8 cellular contexts compared by ENCODE assay signal in the genomic region with DNA sequence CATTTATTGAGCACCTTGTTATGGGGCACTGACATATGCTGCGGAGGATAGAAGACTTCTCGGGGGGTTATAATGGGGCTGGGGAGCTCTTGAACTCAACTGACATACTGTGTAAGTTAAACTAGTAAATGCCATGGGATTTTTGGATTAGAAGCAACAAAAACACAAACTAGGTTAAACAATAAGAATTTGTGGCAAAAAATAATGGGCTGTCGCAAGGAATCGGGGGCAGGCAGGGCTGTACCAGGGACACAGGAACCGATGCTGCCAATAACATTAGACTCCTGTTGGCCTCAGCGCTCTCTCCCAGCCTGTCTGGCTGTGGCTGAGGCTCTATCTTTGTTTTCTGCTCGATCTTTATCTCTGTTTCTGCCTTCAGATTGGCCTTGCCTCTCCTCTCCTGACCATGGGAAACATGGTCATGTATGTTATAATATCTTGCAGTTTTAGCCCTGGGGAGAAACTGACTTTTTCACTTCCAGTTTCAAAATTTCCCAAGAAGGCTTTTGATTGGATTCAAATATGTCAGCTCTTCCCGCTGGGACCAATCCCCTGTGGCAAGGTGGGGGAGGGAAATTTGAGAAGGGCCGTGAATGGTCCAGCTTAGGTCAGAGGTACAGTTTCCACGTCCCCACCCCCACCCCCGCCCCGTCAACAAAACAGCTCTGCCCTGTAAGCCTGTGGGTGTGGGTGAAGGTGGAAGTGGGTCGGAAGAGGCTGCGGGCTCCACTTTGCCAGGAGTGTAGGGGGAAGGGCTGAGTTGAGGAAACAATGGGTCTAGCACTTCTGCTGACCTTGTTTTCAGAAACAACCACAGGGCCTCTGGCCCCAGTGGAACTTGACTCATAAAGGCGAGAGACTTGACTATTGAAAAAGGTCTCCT.
DNase-seq lines count a peak whose midpoint lies in the region; ATAC-seq, FAIRE-seq and TF ChIP-seq lines count a peak whose summit lies in the region.

No MANE protein-coding gene starts in this region.

- peak; percentile 27 for ATAC-seq in GM23338

- H2AFZ ChIP-seq in GM23338 (peak overlapping the region; percentile 88), smooth muscle cell (ENCODE audit: low read depth) (peak overlapping the region; percentile 77)

- no peaks in the 10 kb centered on the region for H4K20me1 ChIP-seq in GM23338 (replicated peaks; ENCODE audit: insufficient read depth)
- no peaks in the 10 kb centered on the region for H4K20me1 ChIP-seq in smooth muscle cell (ENCODE audit: low read depth)

- H3F3A ChIP-seq in GM23338 (replicated peaks; ENCODE audit: low read depth), result peaks cover 9% of the 10 kb centered on the region; the same call in 1 of the 2 replicates
- H3F3A ChIP-seq in smooth muscle cell (ENCODE audit: low read depth), result peaks cover 25% of the 10 kb centered on the region

- no peaks in the 10 kb centered on the region for H3K27me3 ChIP-seq in GM23338 (ENCODE audit: insufficient read depth)
- no peaks in the 10 kb centered on the region for H3K27me3 ChIP-seq in smooth muscle cell (ENCODE audit: low read depth)

- peak; percentile 49 for FAIRE-seq in G401.6 (lab: Jason Lieb, UNC)

- H3K4me2 ChIP-seq in GM23338 (peak overlapping the region; percentile 86), smooth muscle cell (peak overlapping the region; percentile 83)

- H3K27me3 Mint-ChIP-seq in GM23338 (ENCODE audit: insufficient read depth, low read depth, poor library complexity), result peaks cover 26% of the 10 kb centered on the region

- H3K9me2 ChIP-seq in GM23338 (ENCODE audit: insufficient read depth), result no peaks in the 10 kb centered on the region

- no peak for TF ChIP-seq CTCF in GM23338 (conservative IDR thresholded peaks at IDR 0.05; ENCODE audit: low read depth in 2 of 2)
- TF ChIP-seq CTCF in smooth muscle cell (IDR thresholded peaks at IDR 0.05; ENCODE audit: borderline replicate concordance, insufficient read depth, poor library complexity, severe bottlenecking), result no peak

- H3K27ac ChIP-seq in GM23338 (ENCODE audit: low read depth), result peak overlapping the region; percentile 86
- H3K27ac ChIP-seq in KOPT-K1 (ENCODE audit: low read depth, low read length, poor library complexity, severe bottlenecking), result peak overlapping the region; percentile 98
- H3K27ac ChIP-seq in smooth muscle cell (ENCODE audit: low read depth), result peak overlapping the region; percentile 95

- no peaks in the 10 kb centered on the region for H3K36me3 Mint-ChIP-seq in GM23338 (ENCODE audit: low read depth)

- H3K4me1 Mint-ChIP-seq in GM23338, result peaks cover 45% of the 10 kb centered on the region

- peak overlapping the region; percentile 60 for H3K4me3 Mint-ChIP-seq in GM23338

- peak overlapping the region; percentile 78 for H3K27ac Mint-ChIP-seq in GM23338

- H3K9me3 Mint-ChIP-seq in GM23338, result no peaks in the 10 kb centered on the region

- H3K36me3 ChIP-seq in GM23338 (ENCODE audit: insufficient read depth) (no peaks in the 10 kb centered on the region), KOPT-K1 (ENCODE audit: insufficient read depth, low read length) (no peaks in the 10 kb centered on the region), smooth muscle cell (ENCODE audit: low read depth) (no peaks in the 10 kb centered on the region)

- no peaks in the 10 kb centered on the region for H3K9me3 ChIP-seq in KOPT-K1 (ENCODE audit: insufficient read depth, low read length, poor library complexity, severe bottlenecking)
- H3K9me3 ChIP-seq in smooth muscle cell (replicated peaks; ENCODE audit: low read depth), result no peaks in the 10 kb centered on the region

- H3K4me1 ChIP-seq in GM23338 (ENCODE audit: insufficient read depth) (peaks cover 25% of the 10 kb centered on the region), smooth muscle cell (ENCODE audit: low read depth) (peaks cover 48% of the 10 kb centered on the region)

- DNase-seq in GM23338 (ENCODE audit: low spot score) (peak; percentile 60), T-helper 22 cell (ENCODE audit: low read depth) (peak; percentile 38), brain pericyte (ENCODE audit: low read depth, low spot score) (peak; percentile 61), iPS-NIHi11 (ENCODE audit: low spot score) (peak; percentile 74), smooth muscle cell (lab: John Stamatoyannopoulos, UW; ENCODE audit: unreplicated experiment) (no peak), NCI-H2081 (lab: John Stamatoyannopoulos, UW) (no peak)

- H3K79me2 ChIP-seq in GM23338 (replicated peaks; ENCODE audit: insufficient read depth) (no peaks in the 10 kb centered on the region), smooth muscle cell (ENCODE audit: low read depth) (no peaks in the 10 kb centered on the region)

- H3K4me3 ChIP-seq in GM23338, result peak overlapping the region; percentile 64
- peak overlapping the region; percentile 12 for H3K4me3 ChIP-seq in smooth muscle cell

- 14% methylated on average over 15 of the region's 15 CpGs for WGBS in smooth muscle cell (ENCODE audit: low lambda C conversion rate)

- H3K9ac ChIP-seq in smooth muscle cell (ENCODE audit: low read depth), result peak overlapping the region; percentile 69

TF ChIP-seq in GM23338, 12 proteins besides CTCF, POLR2A, EP300 and RAD21:
- no peak for TF ChIP-seq POLR2AphosphoS5 (IDR thresholded peaks at IDR 0.05; ENCODE audit: low read depth)
- TF ChIP-seq, protein P1, sequence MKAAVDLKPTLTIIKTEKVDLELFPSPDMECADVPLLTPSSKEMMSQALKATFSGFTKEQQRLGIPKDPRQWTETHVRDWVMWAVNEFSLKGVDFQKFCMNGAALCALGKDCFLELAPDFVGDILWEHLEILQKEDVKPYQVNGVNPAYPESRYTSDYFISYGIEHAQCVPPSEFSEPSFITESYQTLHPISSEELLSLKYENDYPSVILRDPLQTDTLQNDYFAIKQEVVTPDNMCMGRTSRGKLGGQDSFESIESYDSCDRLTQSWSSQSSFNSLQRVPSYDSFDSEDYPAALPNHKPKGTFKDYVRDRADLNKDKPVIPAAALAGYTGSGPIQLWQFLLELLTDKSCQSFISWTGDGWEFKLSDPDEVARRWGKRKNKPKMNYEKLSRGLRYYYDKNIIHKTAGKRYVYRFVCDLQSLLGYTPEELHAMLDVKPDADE (IDR thresholded peaks at IDR 0.05), result no peak
- TF ChIP-seq, protein P2, sequence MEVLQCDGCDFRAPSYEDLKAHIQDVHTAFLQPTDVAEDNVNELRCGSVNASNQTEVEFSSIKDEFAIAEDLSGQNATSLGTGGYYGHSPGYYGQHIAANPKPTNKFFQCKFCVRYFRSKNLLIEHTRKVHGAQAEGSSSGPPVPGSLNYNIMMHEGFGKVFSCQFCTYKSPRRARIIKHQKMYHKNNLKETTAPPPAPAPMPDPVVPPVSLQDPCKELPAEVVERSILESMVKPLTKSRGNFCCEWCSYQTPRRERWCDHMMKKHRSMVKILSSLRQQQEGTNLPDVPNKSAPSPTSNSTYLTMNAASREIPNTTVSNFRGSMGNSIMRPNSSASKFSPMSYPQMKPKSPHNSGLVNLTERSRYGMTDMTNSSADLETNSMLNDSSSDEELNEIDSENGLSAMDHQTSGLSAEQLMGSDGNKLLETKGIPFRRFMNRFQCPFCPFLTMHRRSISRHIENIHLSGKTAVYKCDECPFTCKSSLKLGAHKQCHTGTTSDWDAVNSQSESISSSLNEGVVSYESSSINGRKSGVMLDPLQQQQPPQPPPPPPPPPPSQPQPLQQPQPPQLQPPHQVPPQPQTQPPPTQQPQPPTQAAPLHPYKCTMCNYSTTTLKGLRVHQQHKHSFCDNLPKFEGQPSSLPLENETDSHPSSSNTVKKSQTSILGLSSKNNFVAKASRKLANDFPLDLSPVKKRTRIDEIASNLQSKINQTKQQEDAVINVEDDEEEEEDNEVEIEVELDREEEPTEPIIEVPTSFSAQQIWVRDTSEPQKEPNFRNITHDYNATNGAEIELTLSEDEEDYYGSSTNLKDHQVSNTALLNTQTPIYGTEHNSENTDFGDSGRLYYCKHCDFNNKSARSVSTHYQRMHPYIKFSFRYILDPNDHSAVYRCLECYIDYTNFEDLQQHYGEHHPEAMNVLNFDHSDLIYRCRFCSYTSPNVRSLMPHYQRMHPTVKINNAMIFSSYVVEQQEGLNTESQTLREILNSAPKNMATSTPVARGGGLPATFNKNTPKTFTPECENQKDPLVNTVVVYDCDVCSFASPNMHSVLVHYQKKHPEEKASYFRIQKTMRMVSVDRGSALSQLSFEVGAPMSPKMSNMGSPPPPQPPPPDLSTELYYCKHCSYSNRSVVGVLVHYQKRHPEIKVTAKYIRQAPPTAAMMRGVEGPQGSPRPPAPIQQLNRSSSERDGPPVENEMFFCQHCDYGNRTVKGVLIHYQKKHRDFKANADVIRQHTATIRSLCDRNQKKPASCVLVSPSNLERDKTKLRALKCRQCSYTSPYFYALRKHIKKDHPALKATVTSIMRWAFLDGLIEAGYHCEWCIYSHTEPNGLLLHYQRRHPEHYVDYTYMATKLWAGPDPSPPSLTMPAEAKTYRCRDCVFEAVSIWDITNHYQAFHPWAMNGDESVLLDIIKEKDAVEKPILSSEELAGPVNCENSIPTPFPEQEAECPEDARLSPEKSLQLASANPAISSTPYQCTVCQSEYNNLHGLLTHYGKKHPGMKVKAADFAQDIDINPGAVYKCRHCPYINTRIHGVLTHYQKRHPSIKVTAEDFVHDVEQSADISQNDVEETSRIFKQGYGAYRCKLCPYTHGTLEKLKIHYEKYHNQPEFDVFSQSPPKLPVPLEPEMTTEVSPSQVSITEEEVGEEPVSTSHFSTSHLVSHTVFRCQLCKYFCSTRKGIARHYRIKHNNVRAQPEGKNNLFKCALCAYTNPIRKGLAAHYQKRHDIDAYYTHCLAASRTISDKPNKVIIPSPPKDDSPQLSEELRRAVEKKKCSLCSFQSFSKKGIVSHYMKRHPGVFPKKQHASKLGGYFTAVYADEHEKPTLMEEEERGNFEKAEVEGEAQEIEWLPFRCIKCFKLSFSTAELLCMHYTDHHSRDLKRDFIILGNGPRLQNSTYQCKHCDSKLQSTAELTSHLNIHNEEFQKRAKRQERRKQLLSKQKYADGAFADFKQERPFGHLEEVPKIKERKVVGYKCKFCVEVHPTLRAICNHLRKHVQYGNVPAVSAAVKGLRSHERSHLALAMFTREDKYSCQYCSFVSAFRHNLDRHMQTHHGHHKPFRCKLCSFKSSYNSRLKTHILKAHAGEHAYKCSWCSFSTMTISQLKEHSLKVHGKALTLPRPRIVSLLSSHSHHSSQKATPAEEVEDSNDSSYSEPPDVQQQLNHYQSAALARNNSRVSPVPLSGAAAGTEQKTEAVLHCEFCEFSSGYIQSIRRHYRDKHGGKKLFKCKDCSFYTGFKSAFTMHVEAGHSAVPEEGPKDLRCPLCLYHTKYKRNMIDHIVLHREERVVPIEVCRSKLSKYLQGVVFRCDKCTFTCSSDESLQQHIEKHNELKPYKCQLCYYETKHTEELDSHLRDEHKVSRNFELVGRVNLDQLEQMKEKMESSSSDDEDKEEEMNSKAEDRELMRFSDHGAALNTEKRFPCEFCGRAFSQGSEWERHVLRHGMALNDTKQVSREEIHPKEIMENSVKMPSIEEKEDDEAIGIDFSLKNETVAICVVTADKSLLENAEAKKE (CRISPR knock-in tag; IDR thresholded peaks at IDR 0.05), result no peak
- TF ChIP-seq CREB1 (CRISPR knock-in tag; IDR thresholded peaks at IDR 0.05; ENCODE audit: low read depth), result 0 out of 2 replicates have a peak, but pooled peaks have one; percentile 5
- 0 out of 2 replicates have a peak, but pooled peaks have one; percentile 7 for TF ChIP-seq ZNF331 (CRISPR knock-in tag; IDR thresholded peaks at IDR 0.05; ENCODE audit: low read depth)
- no peak for TF ChIP-seq STAT1 (IDR thresholded peaks at IDR 0.05; ENCODE audit: unreplicated experiment)
- TF ChIP-seq ZNF114 (CRISPR knock-in tag; IDR thresholded peaks at IDR 0.05), result no peak

Comparison
In these comparisons a context has a peak if more than half of its experiments do, and no peak if none do; other contexts are left out.
1. DNase-seq: peak in GM23338 (single experiment), T-helper 22 cell (single experiment), brain pericyte (single experiment) and iPS-NIHi11 (single experiment); none in smooth muscle cell (single experiment) and NCI-H2081 (0 of 2).
2. Peak in every context shown above with its lines, with median percentiles within 50 percentile points of each other: H3K27ac ChIP-seq.